1 cellular context compared by ENCODE assay signal in the genomic region with DNA sequence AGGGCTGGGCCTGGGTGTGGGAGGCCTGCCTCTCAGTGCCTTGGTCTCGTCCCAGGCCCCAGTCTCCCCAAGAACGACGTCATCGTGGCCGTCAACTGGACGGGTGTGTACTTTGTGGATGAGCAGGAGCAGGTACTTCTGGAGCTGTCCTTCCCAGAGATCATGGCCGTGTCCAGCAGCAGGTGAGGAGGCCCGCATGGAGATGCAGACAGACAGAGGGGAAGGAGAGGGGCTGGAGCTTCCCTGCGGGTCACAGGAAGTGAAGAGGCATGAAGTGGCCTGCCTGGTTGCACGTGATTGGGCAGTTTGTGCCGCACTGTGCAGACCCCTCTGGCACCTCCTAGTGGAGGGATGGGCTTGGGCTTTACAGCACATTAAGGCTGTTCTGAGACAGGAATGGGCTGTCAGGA.
TF ChIP-seq lines count a peak whose summit lies in the region.

No MANE protein-coding gene starts in this region.

TF ChIP-seq in K562, 482 proteins besides CTCF, POLR2A, EP300 and RAD21 (continued from another document):
- TF ChIP-seq, protein P1, sequence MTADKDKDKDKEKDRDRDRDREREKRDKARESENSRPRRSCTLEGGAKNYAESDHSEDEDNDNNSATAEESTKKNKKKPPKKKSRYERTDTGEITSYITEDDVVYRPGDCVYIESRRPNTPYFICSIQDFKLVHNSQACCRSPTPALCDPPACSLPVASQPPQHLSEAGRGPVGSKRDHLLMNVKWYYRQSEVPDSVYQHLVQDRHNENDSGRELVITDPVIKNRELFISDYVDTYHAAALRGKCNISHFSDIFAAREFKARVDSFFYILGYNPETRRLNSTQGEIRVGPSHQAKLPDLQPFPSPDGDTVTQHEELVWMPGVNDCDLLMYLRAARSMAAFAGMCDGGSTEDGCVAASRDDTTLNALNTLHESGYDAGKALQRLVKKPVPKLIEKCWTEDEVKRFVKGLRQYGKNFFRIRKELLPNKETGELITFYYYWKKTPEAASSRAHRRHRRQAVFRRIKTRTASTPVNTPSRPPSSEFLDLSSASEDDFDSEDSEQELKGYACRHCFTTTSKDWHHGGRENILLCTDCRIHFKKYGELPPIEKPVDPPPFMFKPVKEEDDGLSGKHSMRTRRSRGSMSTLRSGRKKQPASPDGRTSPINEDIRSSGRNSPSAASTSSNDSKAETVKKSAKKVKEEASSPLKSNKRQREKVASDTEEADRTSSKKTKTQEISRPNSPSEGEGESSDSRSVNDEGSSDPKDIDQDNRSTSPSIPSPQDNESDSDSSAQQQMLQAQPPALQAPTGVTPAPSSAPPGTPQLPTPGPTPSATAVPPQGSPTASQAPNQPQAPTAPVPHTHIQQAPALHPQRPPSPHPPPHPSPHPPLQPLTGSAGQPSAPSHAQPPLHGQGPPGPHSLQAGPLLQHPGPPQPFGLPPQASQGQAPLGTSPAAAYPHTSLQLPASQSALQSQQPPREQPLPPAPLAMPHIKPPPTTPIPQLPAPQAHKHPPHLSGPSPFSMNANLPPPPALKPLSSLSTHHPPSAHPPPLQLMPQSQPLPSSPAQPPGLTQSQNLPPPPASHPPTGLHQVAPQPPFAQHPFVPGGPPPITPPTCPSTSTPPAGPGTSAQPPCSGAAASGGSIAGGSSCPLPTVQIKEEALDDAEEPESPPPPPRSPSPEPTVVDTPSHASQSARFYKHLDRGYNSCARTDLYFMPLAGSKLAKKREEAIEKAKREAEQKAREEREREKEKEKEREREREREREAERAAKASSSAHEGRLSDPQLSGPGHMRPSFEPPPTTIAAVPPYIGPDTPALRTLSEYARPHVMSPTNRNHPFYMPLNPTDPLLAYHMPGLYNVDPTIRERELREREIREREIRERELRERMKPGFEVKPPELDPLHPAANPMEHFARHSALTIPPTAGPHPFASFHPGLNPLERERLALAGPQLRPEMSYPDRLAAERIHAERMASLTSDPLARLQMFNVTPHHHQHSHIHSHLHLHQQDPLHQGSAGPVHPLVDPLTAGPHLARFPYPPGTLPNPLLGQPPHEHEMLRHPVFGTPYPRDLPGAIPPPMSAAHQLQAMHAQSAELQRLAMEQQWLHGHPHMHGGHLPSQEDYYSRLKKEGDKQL (CRISPR knock-in tag; IDR thresholded peaks at IDR 0.05; ENCODE audit: borderline replicate concordance): no peak
- TF ChIP-seq, protein P2, sequence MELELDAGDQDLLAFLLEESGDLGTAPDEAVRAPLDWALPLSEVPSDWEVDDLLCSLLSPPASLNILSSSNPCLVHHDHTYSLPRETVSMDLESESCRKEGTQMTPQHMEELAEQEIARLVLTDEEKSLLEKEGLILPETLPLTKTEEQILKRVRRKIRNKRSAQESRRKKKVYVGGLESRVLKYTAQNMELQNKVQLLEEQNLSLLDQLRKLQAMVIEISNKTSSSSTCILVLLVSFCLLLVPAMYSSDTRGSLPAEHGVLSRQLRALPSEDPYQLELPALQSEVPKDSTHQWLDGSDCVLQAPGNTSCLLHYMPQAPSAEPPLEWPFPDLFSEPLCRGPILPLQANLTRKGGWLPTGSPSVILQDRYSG (tag; conservative IDR thresholded peaks at IDR 0.05; ENCODE audit: low read depth): no peak
- TF ChIP-seq, protein P3, sequence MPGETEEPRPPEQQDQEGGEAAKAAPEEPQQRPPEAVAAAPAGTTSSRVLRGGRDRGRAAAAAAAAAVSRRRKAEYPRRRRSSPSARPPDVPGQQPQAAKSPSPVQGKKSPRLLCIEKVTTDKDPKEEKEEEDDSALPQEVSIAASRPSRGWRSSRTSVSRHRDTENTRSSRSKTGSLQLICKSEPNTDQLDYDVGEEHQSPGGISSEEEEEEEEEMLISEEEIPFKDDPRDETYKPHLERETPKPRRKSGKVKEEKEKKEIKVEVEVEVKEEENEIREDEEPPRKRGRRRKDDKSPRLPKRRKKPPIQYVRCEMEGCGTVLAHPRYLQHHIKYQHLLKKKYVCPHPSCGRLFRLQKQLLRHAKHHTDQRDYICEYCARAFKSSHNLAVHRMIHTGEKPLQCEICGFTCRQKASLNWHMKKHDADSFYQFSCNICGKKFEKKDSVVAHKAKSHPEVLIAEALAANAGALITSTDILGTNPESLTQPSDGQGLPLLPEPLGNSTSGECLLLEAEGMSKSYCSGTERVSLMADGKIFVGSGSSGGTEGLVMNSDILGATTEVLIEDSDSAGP (CRISPR knock-in tag; IDR thresholded peaks at IDR 0.05): no peak
- no peak for TF ChIP-seq NFRKB (IDR thresholded peaks at IDR 0.05; ENCODE audit: low read depth)
- no peak for TF ChIP-seq CAMTA2 (CRISPR knock-in tag; conservative IDR thresholded peaks at IDR 0.05)
- TF ChIP-seq, protein P4, sequence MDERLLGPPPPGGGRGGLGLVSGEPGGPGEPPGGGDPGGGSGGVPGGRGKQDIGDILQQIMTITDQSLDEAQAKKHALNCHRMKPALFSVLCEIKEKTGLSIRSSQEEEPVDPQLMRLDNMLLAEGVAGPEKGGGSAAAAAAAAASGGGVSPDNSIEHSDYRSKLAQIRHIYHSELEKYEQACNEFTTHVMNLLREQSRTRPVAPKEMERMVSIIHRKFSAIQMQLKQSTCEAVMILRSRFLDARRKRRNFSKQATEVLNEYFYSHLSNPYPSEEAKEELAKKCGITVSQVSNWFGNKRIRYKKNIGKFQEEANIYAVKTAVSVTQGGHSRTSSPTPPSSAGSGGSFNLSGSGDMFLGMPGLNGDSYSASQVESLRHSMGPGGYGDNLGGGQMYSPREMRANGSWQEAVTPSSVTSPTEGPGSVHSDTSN (CRISPR knock-in tag; IDR thresholded peaks at IDR 0.05; ENCODE audit: low read depth): no peak
- TF ChIP-seq, protein P4 (tag; conservative IDR thresholded peaks at IDR 0.05; ENCODE audit: low read depth): no peak
